Comparison of ENCODE assay signal across 8 cellular contexts in genomic region chr18:55322176-55322735, GRCh38.
DNase-seq lines count a peak whose midpoint lies in the region; ATAC-seq, FAIRE-seq and TF ChIP-seq lines count a peak whose summit lies in the region.

No MANE protein-coding gene starts in this region.

- H3K4me1 ChIP-seq in iPS DF 6.9 (ENCODE audit: control insufficient read depth, insufficient read depth, low read length), result peaks cover 3% of the 10 kb centered on the region; the same call in 1 of the 2 replicates

- H3K4me3 ChIP-seq in iPS DF 6.9 (ENCODE audit: low read length), result peak overlapping the region; percentile 32; the same call in 1 of the 2 replicates

- ATAC-seq in GM19372 (IDR thresholded peaks at IDR 0.05; ENCODE audit: low read depth, unreplicated experiment) (peak; percentile 55), HG03442 (IDR thresholded peaks at IDR 0.05; ENCODE audit: unreplicated experiment) (peak; percentile 64)

- H3K27ac ChIP-seq in iPS DF 6.9 (ENCODE audit: low read length), result no peak overlapping the region

- DNase-seq in D721Med (ENCODE audit: insufficient read length, low spot score) (peak; percentile 50), NCI-H69 (lab: John Stamatoyannopoulos, UW) (peak; percentile 100), brain pericyte (ENCODE audit: low read depth, low spot score) (peak; percentile 81), iPS DF 6.9 (ENCODE audit: low read depth, low spot score) (no peak), renal cortical epithelial cell (ENCODE audit: low read depth) (peak; percentile 78)
- no peak for DNase-seq in stimulated activated CD4-positive, alpha-beta T cell treated with anti-CD3 and anti-CD28 coated beads, Interleukin-1b, Interleukin-23, amount 100 ng/mL, for 48 hours

- no peak for TF ChIP-seq CTCF in D721Med (IDR thresholded peaks at IDR 0.05; ENCODE audit: insufficient read depth, missing control alignments)

- no CpG with 5 or more reads among the region's 30 CpGs for WGBS in iPS DF 6.9 (ENCODE audit: insufficient coverage, insufficient read length)

- H3K27me3 ChIP-seq in iPS DF 6.9 (ENCODE audit: control insufficient read depth, insufficient read depth, low read length), result no peaks in the 10 kb centered on the region

- no peaks in the 10 kb centered on the region for H3K36me3 ChIP-seq in iPS DF 6.9 (ENCODE audit: control insufficient read depth, insufficient read depth, low read length)

- FAIRE-seq in D721Med (lab: Jason Lieb, UNC), result no peak

- no peaks in the 10 kb centered on the region for H3K9me3 ChIP-seq in iPS DF 6.9 (ENCODE audit: control insufficient read depth, insufficient read depth, low read length)

Comparison
In these comparisons a context has a peak if more than half of its experiments do, and no peak if none do; other contexts are left out.
1. DNase-seq: peak in D721Med (single experiment), NCI-H69 (single experiment), brain pericyte (single experiment) and renal cortical epithelial cell (single experiment); none in iPS DF 6.9 (single experiment) and stimulated activated CD4-positive, alpha-beta T cell treated with anti-CD3 and anti-CD28 coated beads, Interleukin-1b, Interleukin-23, amount 100 ng/mL, for 48 hours (single experiment).